1 cellular context compared by ENCODE assay signal in genomic region chr4:86048426-86048825, GRCh38.
TF ChIP-seq lines count a peak whose summit lies in the region.

No MANE protein-coding gene starts in this region.

TF ChIP-seq in IMR-90, 13 proteins besides CTCF, POLR2A, EP300 and RAD21:
- TF ChIP-seq USF2 (IDR thresholded peaks at IDR 0.05; ENCODE audit: low read depth, low read length) (no peak), ELK1 (IDR thresholded peaks at IDR 0.05; ENCODE audit: borderline replicate concordance, low read depth, low read length) (no peak), FOS (IDR thresholded peaks at IDR 0.05; ENCODE audit: low read depth, low read length) (no peak), BHLHE40 (IDR thresholded peaks at IDR 0.05; ENCODE audit: low read depth, low read length) (no peak), SMC3 (IDR thresholded peaks at IDR 0.05; ENCODE audit: low read depth, low read length) (no peak), MAFK (IDR thresholded peaks at IDR 0.05; ENCODE audit: low read depth, low read length) (no peak), MXI1 (IDR thresholded peaks at IDR 0.05; ENCODE audit: borderline replicate concordance, low read depth, low read length) (no peak), CEBPB (IDR thresholded peaks at IDR 0.05; ENCODE audit: low read depth, low read length) (no peak), NFE2L2 (IDR thresholded peaks at IDR 0.05; ENCODE audit: low read depth, low read length) (no peak), CHD1 (IDR thresholded peaks at IDR 0.05; ENCODE audit: low read depth, low read length) (no peak), MAZ (IDR thresholded peaks at IDR 0.05; ENCODE audit: borderline replicate concordance, low read depth, low read length) (no peak), RCOR1 (IDR thresholded peaks at IDR 0.05; ENCODE audit: insufficient replicate concordance, low read length) (no peak)
